Comparison of ENCODE assay signal across 8 cellular contexts in genomic region chr6:132084811-132085509, GRCh38.
DNase-seq lines count a peak whose midpoint lies in the region; ATAC-seq lines count a peak whose summit lies in the region.

No MANE protein-coding gene starts in this region.

- no peaks in the 10 kb centered on the region for H3K36me3 ChIP-seq in ACC112 (ENCODE audit: insufficient read depth, low read length)

- peak overlapping the region; percentile 28; the same call in 1 of the 2 replicates for H3K4me3 ChIP-seq in ACC112 (ENCODE audit: low read depth, low read length)

- peaks cover 2% of the 10 kb centered on the region for H3K9me3 Mint-ChIP-seq in activated T-cell treated with anti-CD3 and anti-CD28 coated beads, Interleukin-2, amount 50 U/mL, for 4 hours

- H3K79me2 ChIP-seq in ACC112 (ENCODE audit: control insufficient read depth, insufficient read depth, low read length, unreplicated experiment): no peaks in the 10 kb centered on the region

- H3K27ac ChIP-seq in ACC112 (ENCODE audit: low read depth, low read length): peak overlapping the region; percentile 96

- H3K4me1 Mint-ChIP-seq in activated T-cell treated with anti-CD3 and anti-CD28 coated beads, Interleukin-2, amount 50 U/mL, for 4 hours (ENCODE audit: low read depth): no peaks in the 10 kb centered on the region

- H3K4me1 ChIP-seq in ACC112 (ENCODE audit: control insufficient read depth, insufficient read depth, low read length, unreplicated experiment): peaks cover 50% of the 10 kb centered on the region

- H3K27me3 ChIP-seq in ACC112 (ENCODE audit: insufficient read depth, low read length): no peaks in the 10 kb centered on the region

- peak; percentile 96 for ATAC-seq in GM21526 (IDR thresholded peaks at IDR 0.05; ENCODE audit: low FRiP score, unreplicated experiment)
- ATAC-seq in activated T-cell treated with anti-CD3 and anti-CD28 coated beads, Interleukin-2, amount 50 U/mL, for 4 hours: no peak

- DNase-seq in NCI-H226 (peak; percentile 94), glomerular endothelial cell (ENCODE audit: extremely low read depth, low read depth, low spot score) (peak; percentile 92), NOMO-1 (lab: John Stamatoyannopoulos, UW; ENCODE audit: unreplicated experiment in 2 of 2) (no peak), AML-193 (lab: John Stamatoyannopoulos, UW) (no peak), hippocampal formation (lab: John Stamatoyannopoulos, UW) (no peak)
- DNase-seq in activated T-cell treated with anti-CD3 and anti-CD28 coated beads, Interleukin-2, amount 50 U/mL, for 4 hours: no peak

- H3K4me3 Mint-ChIP-seq in activated T-cell treated with anti-CD3 and anti-CD28 coated beads, Interleukin-2, amount 50 U/mL, for 4 hours: no peak overlapping the region

- no peaks in the 10 kb centered on the region for H3K27me3 Mint-ChIP-seq in activated T-cell treated with anti-CD3 and anti-CD28 coated beads, Interleukin-2, amount 50 U/mL, for 4 hours (ENCODE audit: low read depth)

- H3K36me3 Mint-ChIP-seq in activated T-cell treated with anti-CD3 and anti-CD28 coated beads, Interleukin-2, amount 50 U/mL, for 4 hours (ENCODE audit: insufficient read depth): no peaks in the 10 kb centered on the region

- peak overlapping the region; percentile 66 for H2AFZ ChIP-seq in ACC112 (ENCODE audit: low read length, unreplicated experiment)

Comparison
In these comparisons a context has a peak if more than half of its experiments do, and no peak if none do; other contexts are left out.
1. DNase-seq: peak in NCI-H226 (single experiment) and glomerular endothelial cell (single experiment); none in activated T-cell treated with anti-CD3 and anti-CD28 coated beads, Interleukin-2, amount 50 U/mL, for 4 hours (single experiment), NOMO-1 (0 of 2), AML-193 (0 of 2) and hippocampal formation (0 of 2).